ENCODE assay signal across 9 cellular contexts in the genomic region with DNA sequence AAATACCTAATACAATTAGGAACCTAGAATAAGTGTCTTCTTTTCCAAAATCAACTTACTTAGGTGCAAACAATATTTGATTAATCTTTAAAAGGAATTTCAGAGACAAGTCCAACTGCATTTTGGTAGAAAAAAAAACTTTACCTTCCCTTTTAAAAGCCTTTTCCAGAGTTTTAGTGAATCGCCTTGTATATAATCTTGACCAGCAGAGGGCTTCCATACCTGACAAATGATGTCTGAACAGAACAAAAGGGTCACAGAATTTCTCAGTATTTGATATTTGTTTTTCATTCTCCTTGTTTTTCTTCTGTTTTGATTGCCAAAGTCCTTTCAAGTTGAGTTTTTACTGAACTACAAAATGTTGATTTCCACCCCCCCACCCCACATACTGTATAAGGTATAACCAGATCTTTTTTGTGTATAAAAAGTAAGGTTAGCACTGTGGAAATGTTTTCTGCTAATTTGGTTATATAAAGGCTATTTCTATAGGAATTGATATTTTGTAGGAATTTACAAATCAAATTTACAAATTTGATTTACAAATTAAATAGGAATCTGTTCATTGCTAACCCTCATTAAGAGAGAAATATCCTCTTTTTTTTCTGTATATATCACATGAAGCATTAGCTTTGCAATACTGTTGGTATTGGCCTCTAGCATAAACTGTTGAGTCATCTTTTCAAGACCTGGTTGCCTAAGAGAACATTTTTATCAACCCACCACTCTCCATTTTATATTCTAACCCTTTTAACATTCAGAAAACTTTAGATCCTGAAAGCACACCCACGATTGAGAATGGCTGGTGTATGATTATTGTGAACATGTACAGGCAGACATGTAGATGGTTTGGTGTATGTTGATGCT.
DNase-seq lines count a peak whose midpoint lies in the region; ATAC-seq and TF ChIP-seq lines count a peak whose summit lies in the region.
"Had no signal": no experiment of that assay in that cellular context is flagged by ENCODE, and none has a peak within 500 bp of the region (broad histone marks: within the 10 kb centered on the region; RNA-seq: fewer than 3 reads in every experiment).

No MANE protein-coding gene starts in this region.

- ATAC-seq in GM18861 (IDR thresholded peaks at IDR 0.05; ENCODE audit: unreplicated experiment), result no peak
- ATAC-seq: K562 had no signal

- H3K4me3 Mint-ChIP-seq in HFFc6, result no peak overlapping the region

- DNase-seq in DMS53 (lab: John Stamatoyannopoulos, UW), result peak; percentile 37
- peak; percentile 8 for DNase-seq in HFFc6
- peak; percentile 51 for DNase-seq in amniotic stem cell (lab: John Stamatoyannopoulos, UW)
- peak; percentile 15 to 39 for DNase-seq in lung microvascular endothelial cell (ENCODE audit: low read depth in 2 of 2)
- DNase-seq in stimulated activated CD4-positive, alpha-beta T cell treated with anti-CD3 and anti-CD28 coated beads, Interleukin-12 subunit alpha, Interleukin-12 subunit beta, amount 100 ng/mL, for 4 hours, result no peak
- no peak for DNase-seq in ureter (ENCODE audit: low spot score)
- no peak for DNase-seq in stimulated activated CD4-positive, alpha-beta T cell treated with anti-CD3 and anti-CD28 coated beads, Interleukin-4, amount 100 ng/mL, for 1 hour

- no peaks in the 10 kb centered on the region for H3K4me1 Mint-ChIP-seq in HFFc6 (ENCODE audit: low read depth)

- H3K27me3 Mint-ChIP-seq in HFFc6 (ENCODE audit: insufficient read depth), result no peaks in the 10 kb centered on the region

- H3K27ac Mint-ChIP-seq in HFFc6, result no peak overlapping the region

- peak; percentile 74 for TF ChIP-seq CTCF in HFFc6 (IDR thresholded peaks at IDR 0.05)

- H3K36me3 Mint-ChIP-seq in HFFc6 (ENCODE audit: low read depth), result no peaks in the 10 kb centered on the region

- no peaks in the 10 kb centered on the region; the same call in 1 of the 2 replicates for H3K9me3 Mint-ChIP-seq in HFFc6

Comparison
In these comparisons a context has a peak if more than half of its experiments do, and no peak if none do; other contexts are left out.
1. DNase-seq: peak in DMS53 (single experiment), HFFc6 (single experiment), amniotic stem cell (single experiment) and lung microvascular endothelial cell (2 of 2); none in stimulated activated CD4-positive, alpha-beta T cell treated with anti-CD3 and anti-CD28 coated beads, Interleukin-12 subunit alpha, Interleukin-12 subunit beta, amount 100 ng/mL, for 4 hours (single experiment), ureter (single experiment) and stimulated activated CD4-positive, alpha-beta T cell treated with anti-CD3 and anti-CD28 coated beads, Interleukin-4, amount 100 ng/mL, for 1 hour (single experiment).